8 cellular contexts compared by ENCODE assay signal in genomic region chr11:134069996-134070845, GRCh38. TPM values are rescaled to one million over a fixed set of nuclear protein-coding genes. Genes with fewer than 3 reads are reported as not detected.
DNase-seq lines count a peak whose midpoint lies in the region; ATAC-seq and TF ChIP-seq lines count a peak whose summit lies in the region.

No MANE protein-coding gene starts in this region.

- peaks cover 13% of the 10 kb centered on the region for H3K27me3 ChIP-seq in iPS-18a (ENCODE audit: control insufficient read depth, insufficient read depth, low read length)

- H3K9me3 Mint-ChIP-seq in activated CD8-positive, alpha-beta T cell treated with anti-CD3 and anti-CD28 coated beads, Interleukin-2, amount 10 ng/mL, durations not matched to agents 7 days and 5 days (ENCODE audit: insufficient read depth) = no peaks in the 10 kb centered on the region
- no peaks in the 10 kb centered on the region for H3K9me3 Mint-ChIP-seq in stimulated activated naive CD8-positive, alpha-beta T cell treated with anti-CD3 and anti-CD28 coated beads, Interleukin-15, amount 100 ng/mL, for 72 hours

- peaks cover 15% of the 10 kb centered on the region for H3K4me1 Mint-ChIP-seq in activated CD8-positive, alpha-beta T cell treated with anti-CD3 and anti-CD28 coated beads, Interleukin-2, amount 10 ng/mL, durations not matched to agents 7 days and 5 days (ENCODE audit: low read depth)
- H3K4me1 Mint-ChIP-seq in stimulated activated naive CD8-positive, alpha-beta T cell treated with anti-CD3 and anti-CD28 coated beads, Interleukin-15, amount 100 ng/mL, for 72 hours = peaks cover 50% of the 10 kb centered on the region

- CTCF ChIA-PET in activated CD8-positive, alpha-beta T cell treated with anti-CD3 and anti-CD28 coated beads, Interleukin-2, amount 10 ng/mL, durations not matched to agents 7 days and 5 days (lab: Charles Lee) = interaction anchor here (0.6 to 8.2 kb wide), 5 partner anchors 9 to 142 kb away, joined by 3 to 41 read pairs (median 6); no protein-coding TSS in a partner anchor

- peaks cover 2% of the 10 kb centered on the region for H3K36me3 Mint-ChIP-seq in activated CD8-positive, alpha-beta T cell treated with anti-CD3 and anti-CD28 coated beads, Interleukin-2, amount 10 ng/mL, durations not matched to agents 7 days and 5 days (ENCODE audit: low read depth)

- peaks cover 7% of the 10 kb centered on the region for H3K4me1 ChIP-seq in iPS-18a (ENCODE audit: control insufficient read depth, low read depth, low read length)

- no peak overlapping the region for H3K27ac ChIP-seq in iPS-18a (ENCODE audit: low read length)

- no peaks in the 10 kb centered on the region for H3K9me3 ChIP-seq in iPS-18a (ENCODE audit: control insufficient read depth, low read depth, low read length)

- H3K4me3 ChIP-seq in iPS-18a (ENCODE audit: low read length) = peak overlapping the region; percentile 81

- peak overlapping the region; percentile 69 for H3K4me3 Mint-ChIP-seq in activated CD8-positive, alpha-beta T cell treated with anti-CD3 and anti-CD28 coated beads, Interleukin-2, amount 10 ng/mL, durations not matched to agents 7 days and 5 days
- H3K4me3 Mint-ChIP-seq in stimulated activated naive CD8-positive, alpha-beta T cell treated with anti-CD3 and anti-CD28 coated beads, Interleukin-15, amount 100 ng/mL, for 72 hours = peak overlapping the region; percentile 56 to 69

- peak; percentile 29 for DNase-seq in NCI-H2107 treated with DMSO at 0.1 percent for 48 hours (lab: John Stamatoyannopoulos, UW; ENCODE audit: unreplicated experiment)
- no peak for DNase-seq in NCI-H2107 (lab: John Stamatoyannopoulos, UW)
- DNase-seq in activated CD8-positive, alpha-beta T cell treated with anti-CD3 and anti-CD28 coated beads, Interleukin-2, amount 10 ng/mL, durations not matched to agents 7 days and 5 days = no peak
- no peak for DNase-seq in stimulated activated naive CD8-positive, alpha-beta T cell treated with anti-CD3 and anti-CD28 coated beads, Interleukin-15, amount 100 ng/mL, for 72 hours
- no peak for DNase-seq in GM13976 (ENCODE audit: low spot score)
- no peak for DNase-seq in HT-29 (ENCODE audit: low spot score)

- ATAC-seq in activated CD8-positive, alpha-beta T cell treated with anti-CD3 and anti-CD28 coated beads, Interleukin-2, amount 10 ng/mL, durations not matched to agents 7 days and 5 days = no peak
- no peak for ATAC-seq in stimulated activated naive CD8-positive, alpha-beta T cell treated with anti-CD3 and anti-CD28 coated beads, Interleukin-15, amount 100 ng/mL, for 72 hours
- ATAC-seq in GM18907 (IDR thresholded peaks at IDR 0.05; ENCODE audit: unreplicated experiment) = no peak

- in situ Hi-C loops in GM13976 (cut with MboI; ENCODE audit: low sequenced_read_pairs, unreplicated experiment) = no loop called here

- no peak overlapping the region for H3K27ac Mint-ChIP-seq in activated CD8-positive, alpha-beta T cell treated with anti-CD3 and anti-CD28 coated beads, Interleukin-2, amount 10 ng/mL, durations not matched to agents 7 days and 5 days
- peak overlapping the region in 1 of 2 donors; percentile 30 for H3K27ac Mint-ChIP-seq in stimulated activated naive CD8-positive, alpha-beta T cell treated with anti-CD3 and anti-CD28 coated beads, Interleukin-15, amount 100 ng/mL, for 72 hours

- no peaks in the 10 kb centered on the region for H3K36me3 ChIP-seq in iPS-18a (ENCODE audit: control insufficient read depth, low read depth, low read length)

- peaks cover 62% of the 10 kb centered on the region for H3K27me3 Mint-ChIP-seq in activated CD8-positive, alpha-beta T cell treated with anti-CD3 and anti-CD28 coated beads, Interleukin-2, amount 10 ng/mL, durations not matched to agents 7 days and 5 days (ENCODE audit: low read depth)
- H3K27me3 Mint-ChIP-seq in stimulated activated naive CD8-positive, alpha-beta T cell treated with anti-CD3 and anti-CD28 coated beads, Interleukin-15, amount 100 ng/mL, for 72 hours = peaks cover 32% of the 10 kb centered on the region

- TF ChIP-seq CTCF in GM13976 (IDR thresholded peaks at IDR 0.05; ENCODE audit: borderline replicate concordance, control extremely low read depth, extremely low read depth, insufficient read depth, missing control alignments) = no peak

- POLR2A ChIA-PET in activated CD8-positive, alpha-beta T cell treated with anti-CD3 and anti-CD28 coated beads, Interleukin-2, amount 10 ng/mL, durations not matched to agents 7 days and 5 days (lab: Charles Lee) = no interaction called here

- H3K9ac ChIP-seq in iPS-18a (ENCODE audit: low read length) = peak overlapping the region; percentile 46

RNA-seq across cellular contexts. Expression of gene JAM3, which starts 1.3 kb away (rescaled TPM):
- total RNA-seq in activated CD8-positive, alpha-beta T cell treated with anti-CD3 and anti-CD28 coated beads, Interleukin-2, amount 10 ng/mL, durations not matched to agents 7 days and 5 days = 1 to 10 TPM; 8.0 to 9.6 TPM
- total RNA-seq in HT-29 (2014; rRNA removed; shearing (Covaris generic)) = not detected in 2 replicates
